In the genomic region with DNA sequence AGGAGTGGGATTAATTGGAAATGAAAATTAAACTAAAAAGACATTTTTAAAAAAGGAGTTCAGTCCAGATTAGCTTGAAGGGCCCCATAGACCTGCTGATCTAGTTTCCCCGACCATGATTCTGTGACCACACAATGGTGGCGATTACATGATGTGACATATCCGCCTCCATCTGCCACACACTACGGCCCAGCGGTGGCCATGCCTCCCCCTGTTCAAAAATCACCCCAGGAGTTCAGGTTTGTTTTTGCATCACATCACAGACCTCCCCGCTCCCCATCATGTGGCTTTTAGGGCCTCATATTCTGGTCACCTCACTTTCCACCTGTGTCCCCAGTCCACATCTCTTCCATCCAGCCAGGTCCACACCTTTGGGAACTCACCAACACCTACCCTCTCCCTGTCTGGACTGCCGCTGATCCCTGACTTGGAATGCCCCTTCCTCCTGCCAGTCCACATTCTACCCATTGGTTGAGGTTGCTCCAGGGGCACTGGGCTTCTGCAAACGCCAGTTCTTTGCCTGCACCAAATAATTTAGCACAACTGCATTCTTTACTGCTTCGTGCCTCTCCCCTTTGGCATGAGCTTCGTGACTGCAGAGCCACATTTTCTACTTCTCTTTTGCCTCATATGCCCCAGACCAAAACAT, we compare ENCODE assay signal across 20 cellular contexts. TPM values are rescaled to one million over a fixed set of nuclear protein-coding genes. Genes with fewer than 3 reads are reported as not detected.
DNase-seq lines count a peak whose midpoint lies in the region; ATAC-seq and TF ChIP-seq lines count a peak whose summit lies in the region.
"Had no signal": no experiment of that assay in that cellular context is flagged by ENCODE, and none has a peak within 500 bp of the region (broad histone marks: within the 10 kb centered on the region; RNA-seq: fewer than 3 reads in every experiment).

No MANE protein-coding gene starts in this region.

- H3K36me3 ChIP-seq in OCI-LY7 (ENCODE audit: insufficient read depth, low read length): no peaks in the 10 kb centered on the region
- H3K36me3 ChIP-seq: cardiac muscle cell, esophagus muscularis mucosa had no signal

- no peak overlapping the region for H3K4me3 Mint-ChIP-seq in activated CD4-positive, alpha-beta T cell treated with anti-CD3 and anti-CD28 coated beads, Interleukin-2, amount 10 ng/mL, durations not matched to agents 24 days and 14 days
- peak overlapping the region; percentile 16 for H3K4me3 Mint-ChIP-seq in activated CD8-positive, alpha-beta T cell treated with anti-CD3 and anti-CD28 coated beads, Interleukin-2, amount 10 ng/mL, durations not matched to agents 7 days and 5 days
- H3K4me3 Mint-ChIP-seq in central memory CD8-positive, alpha-beta T cell: peak overlapping the region; percentile 27
- H3K4me3 Mint-ChIP-seq in progenitor cell of endocrine pancreas (ENCODE audit: low read depth): no peak overlapping the region
- H3K4me3 Mint-ChIP-seq: activated B cell treated with CpG ODN at 0.5 μM for 24 hours, neural crest cell had no signal

- no peak overlapping the region for H3K4me2 ChIP-seq in OCI-LY7 (ENCODE audit: low read length)
- H3K4me2 ChIP-seq: smooth muscle cell had no signal

- no peaks in the 10 kb centered on the region for H3K9me2 ChIP-seq in OCI-LY7 (ENCODE audit: insufficient read depth, low read length)

- no peaks in the 10 kb centered on the region for H3K79me2 ChIP-seq in OCI-LY7 (ENCODE audit: insufficient read depth, low read depth, low read length)

- no peaks in the 10 kb centered on the region for H3K27me3 Mint-ChIP-seq in activated CD4-positive, alpha-beta T cell treated with anti-CD3 and anti-CD28 coated beads, Interleukin-2, amount 10 ng/mL, durations not matched to agents 24 days and 14 days
- H3K27me3 Mint-ChIP-seq in activated CD8-positive, alpha-beta T cell treated with anti-CD3 and anti-CD28 coated beads, Interleukin-2, amount 10 ng/mL, durations not matched to agents 7 days and 5 days (ENCODE audit: low read depth): no peaks in the 10 kb centered on the region
- H3K27me3 Mint-ChIP-seq in central memory CD8-positive, alpha-beta T cell: no peaks in the 10 kb centered on the region
- peaks cover 7% of the 10 kb centered on the region for H3K27me3 Mint-ChIP-seq in progenitor cell of endocrine pancreas

- no peak for TF ChIP-seq CTCF in progenitor cell of endocrine pancreas (IDR thresholded peaks at IDR 0.05; ENCODE audit: unreplicated experiment)
- no peak for TF ChIP-seq CTCF in OCI-LY7 (conservative IDR thresholded peaks at IDR 0.05; ENCODE audit: low read length)

- H3K4me1 ChIP-seq in OCI-LY7 (ENCODE audit: insufficient read depth, low read length, poor library complexity, severe bottlenecking): peaks cover under 1% of the 10 kb centered on the region
- H3K4me1 ChIP-seq: esophagus muscularis mucosa had no signal

- ATAC-seq in activated CD8-positive, alpha-beta T cell treated with anti-CD3 and anti-CD28 coated beads, Interleukin-2, amount 10 ng/mL, durations not matched to agents 7 days and 5 days: no peak
- no peak for ATAC-seq in central memory CD8-positive, alpha-beta T cell (replicated peaks; ENCODE audit: extremely low read depth, poor library complexity, severe bottlenecking)
- ATAC-seq: left cardiac atrium had no signal

- intact Hi-C loops in activated CD4-positive, alpha-beta T cell treated with anti-CD3 and anti-CD28 coated beads, Interleukin-2, amount 10 ng/mL, durations not matched to agents 24 days and 14 days (cut with micrococcal nuclease): loop anchor here (10.0 kb wide), 1 partner anchor 145 kb away; no protein-coding TSS in a partner anchor
- intact Hi-C loops in OCI-LY7 (cut with micrococcal nuclease; ENCODE audit: unreplicated experiment): no loop called here

- H2AFZ ChIP-seq in OCI-LY7 (ENCODE audit: low read length): no peak overlapping the region

- BruUV-seq in OCI-LY7 (replicated peaks; lab: Mats Ljungman, UMichigan): no TSS peak

- no peak for DNase-seq in activated CD4-positive, alpha-beta T cell treated with anti-CD3 and anti-CD28 coated beads, Interleukin-2, amount 10 ng/mL, durations not matched to agents 24 days and 14 days
- no peak for DNase-seq in activated CD4-positive, alpha-beta T cell treated with anti-CD3 and anti-CD28 coated beads for 48 hours
- DNase-seq in activated CD8-positive, alpha-beta T cell treated with anti-CD3 and anti-CD28 coated beads, Interleukin-2, amount 10 ng/mL, durations not matched to agents 7 days and 5 days: peak; percentile 45
- no peak for DNase-seq in central memory CD8-positive, alpha-beta T cell (ENCODE audit: low spot score in 2 of 2)
- DNase-seq in stimulated activated CD8-positive, alpha-beta memory T cell treated with anti-CD3 and anti-CD28 coated beads, Interleukin-4, amount 100 ng/mL, for 48 hours: peak; percentile 29
- DNase-seq in progenitor cell of endocrine pancreas (ENCODE audit: low spot score, unreplicated experiment) (no peak), OCI-LY7 (ENCODE audit: low spot score) (no peak), NCI-H1417 treated with DMSO at 0.1 percent for 48 hours (lab: John Stamatoyannopoulos, UW) (no peak)
- DNase-seq: activated B cell treated with CpG ODN at 0.5 μM for 24 hours; amygdala; left cardiac atrium; NCI-H2171; NCI-H69; SHP77 treated with DMSO at 0.1 percent for 48 hours; stimulated activated CD4-positive, alpha-beta T cell treated with anti-CD3 and anti-CD28 coated beads, Interleukin-4, amount 100 ng/mL, for 4 hours; T-helper 9 cell had no signal

- H3K4me3 ChIP-seq in OCI-LY7 (ENCODE audit: low read depth, low read length, poor library complexity, severe bottlenecking): no peak overlapping the region
- H3K4me3 ChIP-seq: cardiac muscle cell, esophagus muscularis mucosa, smooth muscle cell had no signal

- POLR2A ChIA-PET in activated CD8-positive, alpha-beta T cell treated with anti-CD3 and anti-CD28 coated beads, Interleukin-2, amount 10 ng/mL, durations not matched to agents 7 days and 5 days (lab: Charles Lee): no interaction called here
- POLR2A ChIA-PET in OCI-LY7 (lab: Charles Lee): interaction anchor here (1.2 to 6.1 kb wide), 4 partner anchors 10 to 22 kb away, joined by 3 to 30 read pairs (median 9); no protein-coding TSS in a partner anchor

- H3K27ac Mint-ChIP-seq in activated CD4-positive, alpha-beta T cell treated with anti-CD3 and anti-CD28 coated beads, Interleukin-2, amount 10 ng/mL, durations not matched to agents 24 days and 14 days: peak overlapping the region; percentile 9
- H3K27ac Mint-ChIP-seq in activated CD8-positive, alpha-beta T cell treated with anti-CD3 and anti-CD28 coated beads, Interleukin-2, amount 10 ng/mL, durations not matched to agents 7 days and 5 days: peak overlapping the region; percentile 78
- H3K27ac Mint-ChIP-seq in central memory CD8-positive, alpha-beta T cell (ENCODE audit: low read depth): peak overlapping the region; percentile 90
- H3K27ac Mint-ChIP-seq in progenitor cell of endocrine pancreas: no peak overlapping the region
- H3K27ac Mint-ChIP-seq: activated B cell treated with CpG ODN at 0.5 μM for 24 hours had no signal

- no peaks in the 10 kb centered on the region for H3K9me3 ChIP-seq in OCI-LY7 (ENCODE audit: low read length)
- H3K9me3 ChIP-seq: esophagus muscularis mucosa had no signal

- no peaks in the 10 kb centered on the region for H4K20me1 ChIP-seq in OCI-LY7 (ENCODE audit: insufficient read depth, low read length)

- H3K9me3 Mint-ChIP-seq in activated CD4-positive, alpha-beta T cell treated with anti-CD3 and anti-CD28 coated beads, Interleukin-2, amount 10 ng/mL, durations not matched to agents 24 days and 14 days: no peaks in the 10 kb centered on the region
- no peaks in the 10 kb centered on the region for H3K9me3 Mint-ChIP-seq in activated CD8-positive, alpha-beta T cell treated with anti-CD3 and anti-CD28 coated beads, Interleukin-2, amount 10 ng/mL, durations not matched to agents 7 days and 5 days (ENCODE audit: insufficient read depth)
- H3K9me3 Mint-ChIP-seq in central memory CD8-positive, alpha-beta T cell: no peaks in the 10 kb centered on the region
- H3K9me3 Mint-ChIP-seq in progenitor cell of endocrine pancreas (ENCODE audit: low read depth): no peaks in the 10 kb centered on the region

- H3K36me3 Mint-ChIP-seq in activated CD4-positive, alpha-beta T cell treated with anti-CD3 and anti-CD28 coated beads, Interleukin-2, amount 10 ng/mL, durations not matched to agents 24 days and 14 days (ENCODE audit: low read depth): peaks cover 67% of the 10 kb centered on the region
- H3K36me3 Mint-ChIP-seq in activated CD8-positive, alpha-beta T cell treated with anti-CD3 and anti-CD28 coated beads, Interleukin-2, amount 10 ng/mL, durations not matched to agents 7 days and 5 days (ENCODE audit: low read depth): peaks cover 80% of the 10 kb centered on the region
- H3K36me3 Mint-ChIP-seq in central memory CD8-positive, alpha-beta T cell (ENCODE audit: insufficient read depth): peaks cover 46% of the 10 kb centered on the region
- H3K36me3 Mint-ChIP-seq in progenitor cell of endocrine pancreas (ENCODE audit: insufficient read depth): no peaks in the 10 kb centered on the region

- peaks cover 79% of the 10 kb centered on the region for H3K4me1 Mint-ChIP-seq in activated CD4-positive, alpha-beta T cell treated with anti-CD3 and anti-CD28 coated beads, Interleukin-2, amount 10 ng/mL, durations not matched to agents 24 days and 14 days
- peaks cover 91% of the 10 kb centered on the region for H3K4me1 Mint-ChIP-seq in activated CD8-positive, alpha-beta T cell treated with anti-CD3 and anti-CD28 coated beads, Interleukin-2, amount 10 ng/mL, durations not matched to agents 7 days and 5 days (ENCODE audit: low read depth)
- peaks cover 91% of the 10 kb centered on the region for H3K4me1 Mint-ChIP-seq in central memory CD8-positive, alpha-beta T cell
- H3K4me1 Mint-ChIP-seq in progenitor cell of endocrine pancreas (ENCODE audit: low read depth): no peaks in the 10 kb centered on the region
- H3K4me1 Mint-ChIP-seq: activated B cell treated with CpG ODN at 0.5 μM for 24 hours had no signal

- CTCF ChIA-PET in activated CD8-positive, alpha-beta T cell treated with anti-CD3 and anti-CD28 coated beads, Interleukin-2, amount 10 ng/mL, durations not matched to agents 7 days and 5 days (lab: Charles Lee): interaction anchor here (1.0 to 4.3 kb wide), 2 partner anchors 54 to 59 kb away, joined by 3 to 20 read pairs; no protein-coding TSS in a partner anchor
- CTCF ChIA-PET in OCI-LY7 (lab: Charles Lee; ENCODE audit: unreplicated experiment): interaction anchor here (0.5 kb wide), 1 partner anchor 76 kb away, joined by 3 read pairs; no protein-coding TSS in a partner anchor

- no peak overlapping the region for H3K27ac ChIP-seq in OCI-LY7 (ENCODE audit: low read depth, low read length, poor library complexity, severe bottlenecking)
- H3K27ac ChIP-seq: cardiac muscle cell, esophagus muscularis mucosa had no signal

RNA-seq across cellular contexts. Expression of a gene that starts 38.9 kb away (rescaled TPM):
- 183 and 186 TPM in 2 replicates for total RNA-seq in activated CD4-positive, alpha-beta T cell treated with anti-CD3 and anti-CD28 coated beads, Interleukin-2, amount 10 ng/mL, durations not matched to agents 24 days and 14 days
- 100 to 1,000 TPM; 243 to 251 TPM for total RNA-seq in activated CD8-positive, alpha-beta T cell treated with anti-CD3 and anti-CD28 coated beads, Interleukin-2, amount 10 ng/mL, durations not matched to agents 7 days and 5 days
- total RNA-seq in progenitor cell of endocrine pancreas (not detected in 2 replicates), OCI-LY7 (2022) (1.2 and 2.2 TPM in 2 replicates)
- 1.6 and 2.3 TPM in 2 replicates for total RNA-seq in OCI-LY7 (2014; rRNA removed; shearing (Covaris generic))

Comparison
In these comparisons a context has a peak if more than half of its experiments do, and no peak if none do; other contexts are left out.
1. DNase-seq: peak in activated CD8-positive, alpha-beta T cell treated with anti-CD3 and anti-CD28 coated beads, Interleukin-2, amount 10 ng/mL, durations not matched to agents 7 days and 5 days (single experiment) and stimulated activated CD8-positive, alpha-beta memory T cell treated with anti-CD3 and anti-CD28 coated beads, Interleukin-4, amount 100 ng/mL, for 48 hours (single experiment); none in activated CD4-positive, alpha-beta T cell treated with anti-CD3 and anti-CD28 coated beads, Interleukin-2, amount 10 ng/mL, durations not matched to agents 24 days and 14 days (single experiment), activated CD4-positive, alpha-beta T cell treated with anti-CD3 and anti-CD28 coated beads for 48 hours (single experiment), central memory CD8-positive, alpha-beta T cell (0 of 2), progenitor cell of endocrine pancreas (single experiment), OCI-LY7 (single experiment) and NCI-H1417 treated with DMSO at 0.1 percent for 48 hours (single experiment).
2. H3K4me3 Mint-ChIP-seq: peak in activated CD8-positive, alpha-beta T cell treated with anti-CD3 and anti-CD28 coated beads, Interleukin-2, amount 10 ng/mL, durations not matched to agents 7 days and 5 days (single experiment) and central memory CD8-positive, alpha-beta T cell (single experiment); none in activated CD4-positive, alpha-beta T cell treated with anti-CD3 and anti-CD28 coated beads, Interleukin-2, amount 10 ng/mL, durations not matched to agents 24 days and 14 days (single experiment) and progenitor cell of endocrine pancreas (single experiment).
3. RNA of a gene that starts 38.9 kb away (total RNA-seq): 243 to 251 TPM in activated CD8-positive, alpha-beta T cell treated with anti-CD3 and anti-CD28 coated beads, Interleukin-2, amount 10 ng/mL, durations not matched to agents 7 days and 5 days and 183 to 186 TPM in activated CD4-positive, alpha-beta T cell treated with anti-CD3 and anti-CD28 coated beads, Interleukin-2, amount 10 ng/mL, durations not matched to agents 24 days and 14 days; 1.2 to 2.3 TPM in OCI-LY7 and not detected in progenitor cell of endocrine pancreas; every median in the first group is over 10 times any median in the second.